Comparison of ENCODE assay signal across 1 cellular context in the genomic region with DNA sequence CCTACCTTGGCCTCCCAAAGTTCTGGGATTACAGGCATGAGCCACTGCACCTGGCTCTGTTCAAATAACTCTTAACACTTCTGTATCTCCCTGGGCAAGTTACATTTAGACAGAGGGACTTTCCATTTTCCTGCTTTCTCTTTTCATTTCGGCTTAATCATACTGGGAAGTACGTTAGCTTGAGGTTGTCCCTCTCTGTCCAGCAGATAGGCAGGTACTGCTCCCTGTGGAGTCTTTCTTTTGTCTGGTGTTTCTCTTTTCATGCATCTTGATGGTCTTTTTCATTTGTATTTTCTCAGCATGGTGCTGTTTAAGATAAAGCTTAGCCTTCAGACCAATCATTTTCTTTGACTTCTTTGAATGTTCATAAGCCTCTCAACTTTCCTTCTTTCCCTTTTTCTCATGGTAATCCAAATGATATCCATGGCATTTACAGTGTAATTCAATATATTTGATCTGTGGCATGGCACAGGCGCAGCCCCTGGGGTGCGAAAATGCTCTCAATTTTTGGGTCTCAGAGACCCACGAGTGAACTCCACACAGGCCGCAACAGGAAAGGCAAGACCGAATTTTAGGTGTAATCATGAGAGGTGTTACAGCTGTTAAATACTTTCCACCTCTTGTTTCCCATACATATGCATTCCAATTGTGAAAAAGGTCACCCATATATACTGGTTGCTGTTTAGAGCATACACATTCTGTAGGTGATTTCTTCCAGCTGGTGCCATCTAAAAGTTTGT.
TF ChIP-seq lines count a peak whose summit lies in the region.

No MANE protein-coding gene starts in this region.

TF ChIP-seq in H1, 55 proteins besides CTCF, POLR2A, EP300 and RAD21 (continued from another document):
- TF ChIP-seq, protein P1, sequence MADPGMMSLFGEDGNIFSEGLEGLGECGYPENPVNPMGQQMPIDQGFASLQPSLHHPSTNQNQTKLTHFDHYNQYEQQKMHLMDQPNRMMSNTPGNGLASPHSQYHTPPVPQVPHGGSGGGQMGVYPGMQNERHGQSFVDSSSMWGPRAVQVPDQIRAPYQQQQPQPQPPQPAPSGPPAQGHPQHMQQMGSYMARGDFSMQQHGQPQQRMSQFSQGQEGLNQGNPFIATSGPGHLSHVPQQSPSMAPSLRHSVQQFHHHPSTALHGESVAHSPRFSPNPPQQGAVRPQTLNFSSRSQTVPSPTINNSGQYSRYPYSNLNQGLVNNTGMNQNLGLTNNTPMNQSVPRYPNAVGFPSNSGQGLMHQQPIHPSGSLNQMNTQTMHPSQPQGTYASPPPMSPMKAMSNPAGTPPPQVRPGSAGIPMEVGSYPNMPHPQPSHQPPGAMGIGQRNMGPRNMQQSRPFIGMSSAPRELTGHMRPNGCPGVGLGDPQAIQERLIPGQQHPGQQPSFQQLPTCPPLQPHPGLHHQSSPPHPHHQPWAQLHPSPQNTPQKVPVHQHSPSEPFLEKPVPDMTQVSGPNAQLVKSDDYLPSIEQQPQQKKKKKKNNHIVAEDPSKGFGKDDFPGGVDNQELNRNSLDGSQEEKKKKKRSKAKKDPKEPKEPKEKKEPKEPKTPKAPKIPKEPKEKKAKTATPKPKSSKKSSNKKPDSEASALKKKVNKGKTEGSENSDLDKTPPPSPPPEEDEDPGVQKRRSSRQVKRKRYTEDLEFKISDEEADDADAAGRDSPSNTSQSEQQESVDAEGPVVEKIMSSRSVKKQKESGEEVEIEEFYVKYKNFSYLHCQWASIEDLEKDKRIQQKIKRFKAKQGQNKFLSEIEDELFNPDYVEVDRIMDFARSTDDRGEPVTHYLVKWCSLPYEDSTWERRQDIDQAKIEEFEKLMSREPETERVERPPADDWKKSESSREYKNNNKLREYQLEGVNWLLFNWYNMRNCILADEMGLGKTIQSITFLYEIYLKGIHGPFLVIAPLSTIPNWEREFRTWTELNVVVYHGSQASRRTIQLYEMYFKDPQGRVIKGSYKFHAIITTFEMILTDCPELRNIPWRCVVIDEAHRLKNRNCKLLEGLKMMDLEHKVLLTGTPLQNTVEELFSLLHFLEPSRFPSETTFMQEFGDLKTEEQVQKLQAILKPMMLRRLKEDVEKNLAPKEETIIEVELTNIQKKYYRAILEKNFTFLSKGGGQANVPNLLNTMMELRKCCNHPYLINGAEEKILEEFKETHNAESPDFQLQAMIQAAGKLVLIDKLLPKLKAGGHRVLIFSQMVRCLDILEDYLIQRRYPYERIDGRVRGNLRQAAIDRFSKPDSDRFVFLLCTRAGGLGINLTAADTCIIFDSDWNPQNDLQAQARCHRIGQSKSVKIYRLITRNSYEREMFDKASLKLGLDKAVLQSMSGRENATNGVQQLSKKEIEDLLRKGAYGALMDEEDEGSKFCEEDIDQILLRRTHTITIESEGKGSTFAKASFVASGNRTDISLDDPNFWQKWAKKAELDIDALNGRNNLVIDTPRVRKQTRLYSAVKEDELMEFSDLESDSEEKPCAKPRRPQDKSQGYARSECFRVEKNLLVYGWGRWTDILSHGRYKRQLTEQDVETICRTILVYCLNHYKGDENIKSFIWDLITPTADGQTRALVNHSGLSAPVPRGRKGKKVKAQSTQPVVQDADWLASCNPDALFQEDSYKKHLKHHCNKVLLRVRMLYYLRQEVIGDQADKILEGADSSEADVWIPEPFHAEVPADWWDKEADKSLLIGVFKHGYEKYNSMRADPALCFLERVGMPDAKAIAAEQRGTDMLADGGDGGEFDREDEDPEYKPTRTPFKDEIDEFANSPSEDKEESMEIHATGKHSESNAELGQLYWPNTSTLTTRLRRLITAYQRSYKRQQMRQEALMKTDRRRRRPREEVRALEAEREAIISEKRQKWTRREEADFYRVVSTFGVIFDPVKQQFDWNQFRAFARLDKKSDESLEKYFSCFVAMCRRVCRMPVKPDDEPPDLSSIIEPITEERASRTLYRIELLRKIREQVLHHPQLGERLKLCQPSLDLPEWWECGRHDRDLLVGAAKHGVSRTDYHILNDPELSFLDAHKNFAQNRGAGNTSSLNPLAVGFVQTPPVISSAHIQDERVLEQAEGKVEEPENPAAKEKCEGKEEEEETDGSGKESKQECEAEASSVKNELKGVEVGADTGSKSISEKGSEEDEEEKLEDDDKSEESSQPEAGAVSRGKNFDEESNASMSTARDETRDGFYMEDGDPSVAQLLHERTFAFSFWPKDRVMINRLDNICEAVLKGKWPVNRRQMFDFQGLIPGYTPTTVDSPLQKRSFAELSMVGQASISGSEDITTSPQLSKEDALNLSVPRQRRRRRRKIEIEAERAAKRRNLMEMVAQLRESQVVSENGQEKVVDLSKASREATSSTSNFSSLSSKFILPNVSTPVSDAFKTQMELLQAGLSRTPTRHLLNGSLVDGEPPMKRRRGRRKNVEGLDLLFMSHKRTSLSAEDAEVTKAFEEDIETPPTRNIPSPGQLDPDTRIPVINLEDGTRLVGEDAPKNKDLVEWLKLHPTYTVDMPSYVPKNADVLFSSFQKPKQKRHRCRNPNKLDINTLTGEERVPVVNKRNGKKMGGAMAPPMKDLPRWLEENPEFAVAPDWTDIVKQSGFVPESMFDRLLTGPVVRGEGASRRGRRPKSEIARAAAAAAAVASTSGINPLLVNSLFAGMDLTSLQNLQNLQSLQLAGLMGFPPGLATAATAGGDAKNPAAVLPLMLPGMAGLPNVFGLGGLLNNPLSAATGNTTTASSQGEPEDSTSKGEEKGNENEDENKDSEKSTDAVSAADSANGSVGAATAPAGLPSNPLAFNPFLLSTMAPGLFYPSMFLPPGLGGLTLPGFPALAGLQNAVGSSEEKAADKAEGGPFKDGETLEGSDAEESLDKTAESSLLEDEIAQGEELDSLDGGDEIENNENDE (IDR thresholded peaks at IDR 0.05; ENCODE audit: insufficient replicate concordance, low read length) = peak; percentile 52
- no peak for TF ChIP-seq KDM1A (IDR thresholded peaks at IDR 0.05; ENCODE audit: borderline replicate concordance, low read length)
